Comparison of ENCODE assay signal across 25 cellular contexts in genomic region chr5:173790177-173790719, GRCh38.
"Had no signal": no experiment of that assay in that cellular context is flagged by ENCODE, and none has a peak within 500 bp of the region (broad histone marks: within the 10 kb centered on the region; RNA-seq: fewer than 3 reads in every experiment).

No MANE protein-coding gene starts in this region.

- H3K27ac ChIP-seq: colonic mucosa, left ventricle myocardium inferior, neutrophil, pancreas, psoas muscle, right atrium auricular region, testis, upper lobe of left lung had no signal

- H3K9me3 ChIP-seq: colonic mucosa, esophagus squamous epithelium, gastrocnemius medialis, left ventricle myocardium inferior, neutrophil, pancreas, psoas muscle, right atrium auricular region, testis, upper lobe of left lung had no signal

- ATAC-seq: activated CD4-positive, alpha-beta T cell treated with anti-CD3 and anti-CD28 coated beads for 36 hours; activated T-cell treated with anti-CD3 and anti-CD28 coated beads, Interleukin-2, amount 50 U/mL, for 4 hours; pancreas had no signal

- DNase-seq: activated B cell treated with CpG ODN at 0.5 μM for 24 hours; activated CD4-positive, alpha-beta T cell treated with anti-CD3 and anti-CD28 coated beads for 36 hours; activated CD4-positive, alpha-beta T cell treated with anti-CD3 and anti-CD28 coated beads, Interleukin-2, amount 50 U/mL, for 4 hours; activated CD8-positive, alpha-beta memory T cell treated with anti-CD3 and anti-CD28 coated beads, Interleukin-2, amount 50 U/mL, for 48 hours; activated naive CD4-positive, alpha-beta T cell treated with Interleukin-2 at 50 U/mL for 16 hours; activated naive CD8-positive, alpha-beta T cell treated with anti-CD3 and anti-CD28 coated beads for 36 hours; activated T-cell treated with anti-CD3 and anti-CD28 coated beads, Interleukin-2, amount 50 U/mL, for 4 hours; amniotic stem cell; colonic mucosa; endodermal cell; esophagus squamous epithelium; hippocampal formation; kidney glomerular epithelial cell; left ventricle myocardium inferior; mammary epithelial cell; midbrain; pancreas; psoas muscle; stimulated activated CD4-positive, alpha-beta T cell treated with anti-CD3 and anti-CD28 coated beads, Interleukin-12 subunit alpha, Interleukin-12 subunit beta, amount 100 ng/mL, for 4 hours; testis; upper lobe of left lung had no signal

- H3K4me1 Mint-ChIP-seq: nephron had no signal

- H3K4me1 ChIP-seq: colonic mucosa, gastrocnemius medialis, pancreas, psoas muscle, right atrium auricular region, testis had no signal

- H3K36me3 Mint-ChIP-seq: activated naive CD8-positive, alpha-beta T cell treated with anti-CD3 and anti-CD28 coated beads for 36 hours had no signal

- H3K27ac Mint-ChIP-seq: activated B cell treated with CpG ODN at 0.5 μM for 24 hours; activated CD4-positive, alpha-beta T cell treated with anti-CD3 and anti-CD28 coated beads for 36 hours; activated naive CD8-positive, alpha-beta T cell treated with anti-CD3 and anti-CD28 coated beads for 36 hours; endodermal cell; nephron had no signal

- H3K4me3 ChIP-seq: colonic mucosa, esophagus squamous epithelium, gastrocnemius medialis, left ventricle myocardium inferior, pancreas, psoas muscle, right atrium auricular region, testis, upper lobe of left lung had no signal

- H3K27me3 Mint-ChIP-seq: activated B cell treated with CpG ODN at 0.5 μM for 24 hours; activated CD4-positive, alpha-beta T cell treated with anti-CD3 and anti-CD28 coated beads for 36 hours; activated naive CD8-positive, alpha-beta T cell treated with anti-CD3 and anti-CD28 coated beads for 36 hours had no signal

- H3K9me3 Mint-ChIP-seq: activated B cell treated with CpG ODN at 0.5 μM for 24 hours; activated naive CD8-positive, alpha-beta T cell treated with anti-CD3 and anti-CD28 coated beads for 36 hours; activated T-cell treated with anti-CD3 and anti-CD28 coated beads, Interleukin-2, amount 50 U/mL, for 4 hours; endodermal cell; nephron had no signal

- H3K36me3 ChIP-seq: colonic mucosa, esophagus squamous epithelium, gastrocnemius medialis, left ventricle myocardium inferior, neutrophil, pancreas, right atrium auricular region, upper lobe of left lung had no signal

- H3K4me3 Mint-ChIP-seq: activated B cell treated with CpG ODN at 0.5 μM for 24 hours; activated CD4-positive, alpha-beta T cell treated with anti-CD3 and anti-CD28 coated beads for 36 hours; activated naive CD8-positive, alpha-beta T cell treated with anti-CD3 and anti-CD28 coated beads for 36 hours; activated T-cell treated with anti-CD3 and anti-CD28 coated beads, Interleukin-2, amount 50 U/mL, for 4 hours; endodermal cell; nephron had no signal

- H3K27me3 ChIP-seq: colonic mucosa, esophagus squamous epithelium, gastrocnemius medialis, neutrophil, pancreas, right atrium auricular region, testis, upper lobe of left lung had no signal
